13 cellular contexts compared by ENCODE assay signal in genomic region chr2:102304711-102305591, GRCh38. TPM values are rescaled to one million over a fixed set of nuclear protein-coding genes. Genes with fewer than 3 reads are reported as not detected.
DNase-seq lines count a peak whose midpoint lies in the region; ATAC-seq and TF ChIP-seq lines count a peak whose summit lies in the region.
"Had no signal": no experiment of that assay in that cellular context is flagged by ENCODE, and none has a peak within 500 bp of the region (broad histone marks: within the 10 kb centered on the region; RNA-seq: fewer than 3 reads in every experiment).

No MANE protein-coding gene starts in this region.

- TF ChIP-seq CTCF in heart left ventricle (IDR thresholded peaks at IDR 0.05) = no peak

- intact Hi-C loops in heart left ventricle (cut with DNase I) (loop anchor here in 1 of 10 donors (5.0 kb wide), 1 partner anchor 32 kb away; no protein-coding TSS in a partner anchor), cardiac septum (cut with DNase I) (no loop called here)
- intact Hi-C loops in naive thymus-derived CD4-positive, alpha-beta T cell (cut with micrococcal nuclease) = loop anchor here in 1 of 2 donors (5.0 kb wide), 1 partner anchor 47 kb away; no protein-coding TSS in a partner anchor

- peaks cover 0 to 6% (median 0%) of the 10 kb centered on the region in 12 donors for H3K4me1 ChIP-seq in heart left ventricle
- H3K4me1 ChIP-seq in naive thymus-derived CD4-positive, alpha-beta T cell (ENCODE audit: control insufficient read depth in 2 of 2, insufficient read depth in 2 of 2, low read length in 2 of 2) = peaks cover 0 to 6% of the 10 kb centered on the region in 2 donors

- H3K9me3 Mint-ChIP-seq in activated T-cell treated with anti-CD3 and anti-CD28 coated beads, Interleukin-2, amount 50 U/mL, for 72 hours = peaks cover 0 to 1% of the 10 kb centered on the region in 2 donors
- H3K9me3 Mint-ChIP-seq in naive thymus-derived CD4-positive, alpha-beta T cell = peaks cover 0 to 3% (median 0%) of the 10 kb centered on the region in 11 donors

- no peaks in the 10 kb centered on the region for H3K36me3 ChIP-seq in heart left ventricle
- H3K36me3 ChIP-seq in naive thymus-derived CD4-positive, alpha-beta T cell (ENCODE audit: control insufficient read depth in 2 of 3, insufficient read depth in 3 of 3, low read length in 3 of 3) = no peaks in the 10 kb centered on the region
- H3K36me3 ChIP-seq: transverse colon had no signal

- peaks cover 0 to 54% (median 5%) of the 10 kb centered on the region in 9 donors for H3K27me3 ChIP-seq in heart left ventricle
- H3K27me3 ChIP-seq in naive thymus-derived CD4-positive, alpha-beta T cell (ENCODE audit: control insufficient read depth in 2 of 2, insufficient read depth in 2 of 2, low read length in 2 of 2) = no peaks in the 10 kb centered on the region

- H3K4me1 Mint-ChIP-seq in activated T-cell treated with anti-CD3 and anti-CD28 coated beads, Interleukin-2, amount 50 U/mL, for 72 hours (ENCODE audit: low read depth) = peaks cover 53% of the 10 kb centered on the region
- peaks cover 10 to 42% (median 18%) of the 10 kb centered on the region in 7 donors for H3K4me1 Mint-ChIP-seq in naive thymus-derived CD4-positive, alpha-beta T cell

- peak in 3 of 4 donors; percentile 33 to 57 (median 45) for ATAC-seq in heart left ventricle
- ATAC-seq in activated T-cell treated with anti-CD3 and anti-CD28 coated beads, Interleukin-2, amount 50 U/mL, for 72 hours (replicated peaks in 1 of 2) = peak; percentile 61 to 63
- ATAC-seq in naive thymus-derived CD4-positive, alpha-beta T cell = peak; percentile 36
- ATAC-seq in GM19452 (IDR thresholded peaks at IDR 0.05; ENCODE audit: unreplicated experiment) = no peak
- no peak for ATAC-seq in HG03520 (IDR thresholded peaks at IDR 0.05; ENCODE audit: unreplicated experiment)

- DNase-seq in heart left ventricle (no peak), cardiac septum (ENCODE audit: low spot score) (no peak), CD1c-positive myeloid dendritic cell (ENCODE audit: extremely low spot score) (no peak), iPS-NIHi11 (ENCODE audit: low spot score) (no peak)
- peak; percentile 36 to 39 for DNase-seq in activated T-cell treated with anti-CD3 and anti-CD28 coated beads, Interleukin-2, amount 50 U/mL, for 72 hours
- DNase-seq in naive thymus-derived CD4-positive, alpha-beta T cell = peak in 1 of 9 donors; percentile 29
- DNase-seq: Kasumi-1, NCI-H1417 treated with DMSO at 0.1 percent for 48 hours, NCI-H226, SHP77, transverse colon had no signal

- H3K27ac ChIP-seq in heart left ventricle = peak overlapping the region in 3 of 12 donors; percentile 18 to 69 (median 56)
- no peak overlapping the region for H3K27ac ChIP-seq in naive thymus-derived CD4-positive, alpha-beta T cell (ENCODE audit: low read depth, low read length)
- H3K27ac ChIP-seq: transverse colon had no signal

- CTCF ChIA-PET in naive thymus-derived CD4-positive, alpha-beta T cell (lab: Charles Lee) = no interaction called here

- H3K4me3 Mint-ChIP-seq in activated T-cell treated with anti-CD3 and anti-CD28 coated beads, Interleukin-2, amount 50 U/mL, for 72 hours = peak overlapping the region; percentile 74 to 75
- peak overlapping the region in 7 of 10 donors; percentile 0 to 53 (median 33) for H3K4me3 Mint-ChIP-seq in naive thymus-derived CD4-positive, alpha-beta T cell

- H3K36me3 Mint-ChIP-seq in activated T-cell treated with anti-CD3 and anti-CD28 coated beads, Interleukin-2, amount 50 U/mL, for 72 hours (ENCODE audit: insufficient read depth in 2 of 2) = peaks cover 0 to 4% of the 10 kb centered on the region in 2 donors
- peaks cover 0 to 8% (median 0%) of the 10 kb centered on the region in 5 donors for H3K36me3 Mint-ChIP-seq in naive thymus-derived CD4-positive, alpha-beta T cell

- H3K27ac Mint-ChIP-seq in activated T-cell treated with anti-CD3 and anti-CD28 coated beads, Interleukin-2, amount 50 U/mL, for 72 hours = peak overlapping the region; percentile 98
- peak overlapping the region in 1 of 9 donors; percentile 25 for H3K27ac Mint-ChIP-seq in naive thymus-derived CD4-positive, alpha-beta T cell

- no peaks in the 10 kb centered on the region for H3K27me3 Mint-ChIP-seq in activated T-cell treated with anti-CD3 and anti-CD28 coated beads, Interleukin-2, amount 50 U/mL, for 72 hours (ENCODE audit: low read depth)
- peaks cover 0 to 37% (median 10%) of the 10 kb centered on the region in 5 donors for H3K27me3 Mint-ChIP-seq in naive thymus-derived CD4-positive, alpha-beta T cell

- POLR2A ChIA-PET in naive thymus-derived CD4-positive, alpha-beta T cell (lab: Charles Lee) = no interaction called here

- no peak overlapping the region for H3K4me3 ChIP-seq in heart left ventricle
- no peak overlapping the region for H3K4me3 ChIP-seq in naive thymus-derived CD4-positive, alpha-beta T cell (ENCODE audit: low read length)
- H3K4me3 ChIP-seq: transverse colon had no signal

- no peak for TF ChIP-seq POLR2A in heart left ventricle (IDR thresholded peaks at IDR 0.05)

- no peaks in the 10 kb centered on the region for H3K9me3 ChIP-seq in heart left ventricle
- H3K9me3 ChIP-seq in naive thymus-derived CD4-positive, alpha-beta T cell (ENCODE audit: control insufficient read depth in 2 of 3, low read length in 3 of 3) = no peaks in the 10 kb centered on the region
- H3K9me3 ChIP-seq: transverse colon had no signal

- 37 to 56% (median 50%) methylated on average over 10 of the region's 10 CpGs for WGBS in heart left ventricle, 4 donors

RNA-seq across cellular contexts. Expression of gene IL1RL1, which starts 6.4 kb away (rescaled TPM):
- total RNA-seq in heart left ventricle (10 to 100 TPM in 2 of 9 donors, 1 to 10 TPM in 3, under 1 TPM in 4; 0.25 to 84.9 (median 1.6) TPM), cardiac septum (1.1 TPM)
- polyA plus RNA-seq in heart left ventricle = 10 to 100 TPM in 1 of 2 donors, 1 to 10 TPM in 1; 1.1 to 36.6 TPM
- 1 to 10 TPM; 1.6 to 2.2 TPM for total RNA-seq in activated T-cell treated with anti-CD3 and anti-CD28 coated beads, Interleukin-2, amount 50 U/mL, for 72 hours
- total RNA-seq in naive thymus-derived CD4-positive, alpha-beta T cell = 1 to 10 TPM in 2 of 5 experiments, under 1 TPM in 1, not detected in 2; 0.48 to 7.9 (median 4.9) TPM
- not detected for polyA plus RNA-seq in naive thymus-derived CD4-positive, alpha-beta T cell

RNA-seq across cellular contexts. Expression of gene IL18R1, which starts 50.6 kb away (rescaled TPM):
- total RNA-seq in heart left ventricle = 1 to 10 TPM in 6 of 9 donors, under 1 TPM in 3; 0.50 to 4.3 (median 1.8) TPM
- 1 to 10 TPM; 1.1 to 3.4 TPM for polyA plus RNA-seq in heart left ventricle
- 1.3 TPM for total RNA-seq in cardiac septum
- total RNA-seq in activated T-cell treated with anti-CD3 and anti-CD28 coated beads, Interleukin-2, amount 50 U/mL, for 72 hours = 10 to 100 TPM; 56.5 to 68.0 TPM
- total RNA-seq in naive thymus-derived CD4-positive, alpha-beta T cell = 10 to 100 TPM in 1 of 5 experiments, 1 to 10 TPM in 4; 2.1 to 52.8 (median 5.3) TPM
- 1 to 10 TPM in 1 of 2 donors, under 1 TPM in 1; 0.77 to 2.0 TPM for polyA plus RNA-seq in naive thymus-derived CD4-positive, alpha-beta T cell

Comparison
In these comparisons a context has a peak if more than half of its experiments do, and no peak if none do; other contexts are left out.
1. ATAC-seq: peak in heart left ventricle (3 of 4), activated T-cell treated with anti-CD3 and anti-CD28 coated beads, Interleukin-2, amount 50 U/mL, for 72 hours (2 of 2) and naive thymus-derived CD4-positive, alpha-beta T cell (single experiment); none in GM19452 (single experiment) and HG03520 (single experiment).
2. DNase-seq: peak in activated T-cell treated with anti-CD3 and anti-CD28 coated beads, Interleukin-2, amount 50 U/mL, for 72 hours (2 of 2); none in heart left ventricle (0 of 5), cardiac septum (single experiment), CD1c-positive myeloid dendritic cell (single experiment) and iPS-NIHi11 (single experiment).